In the genomic region with DNA sequence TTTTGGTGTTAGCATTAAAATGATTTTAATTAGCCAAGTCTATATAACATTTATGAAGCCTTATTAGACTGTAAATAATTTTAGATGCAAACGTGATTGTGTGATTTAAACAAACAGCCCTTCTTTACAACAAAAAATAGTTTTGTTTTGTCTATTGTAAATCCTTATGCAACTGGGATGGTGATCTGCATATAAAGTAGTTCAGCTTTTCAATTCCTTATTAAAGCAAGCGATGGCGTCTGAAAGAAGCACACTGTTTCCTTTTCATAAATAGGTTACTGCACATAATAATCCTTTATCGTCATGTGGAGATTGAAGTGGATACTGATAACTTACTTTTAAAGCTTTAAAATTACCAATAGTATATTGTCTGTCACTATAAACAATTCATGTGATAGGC, we compare ENCODE assay signal across 21 cellular contexts.
"Had no signal": no experiment of that assay in that cellular context is flagged by ENCODE, and none has a peak within 500 bp of the region (broad histone marks: within the 10 kb centered on the region; RNA-seq: fewer than 3 reads in every experiment).

No MANE protein-coding gene starts in this region.

- DNase-seq: activated CD4-positive, alpha-beta memory T cell treated with anti-CD3 and anti-CD28 coated beads for 36 hours; activated CD4-positive, alpha-beta T cell treated with anti-CD3 and anti-CD28 coated beads, Interleukin-2, amount 10 ng/mL, durations not matched to agents 7 days and 5 days; activated CD4-positive, CD25-positive, alpha-beta regulatory T cell; activated CD8-positive, alpha-beta memory T cell treated with anti-CD3 and anti-CD28 coated beads for 24 hours; activated gamma-delta T cell; activated T-cell treated with anti-CD3 and anti-CD28 coated beads, Interleukin-2, amount 50 U/mL, for 48 hours; NCI-H1092; NCI-H2029; NCI-H2107; NCI-H2171 treated with DMSO at 0.1 percent for 48 hours; NCI-H345; NCI-H510A; NCI-H526 treated with DMSO at 0.1 percent for 48 hours; Right ventricle myocardium superior; SK-N-SH; T-helper 1 cell had no signal

- H3K36me3 ChIP-seq: SJCRH30 had no signal

- H3K9me3 ChIP-seq: SJCRH30, SK-N-SH had no signal

- H3K4me1 ChIP-seq: SJCRH30 had no signal

- ATAC-seq: activated T-helper 17 cell treated with anti-CD3 and anti-CD28 coated beads, Interleukin-2, amount 50 U/mL, for 72 hours; Panc1 had no signal

- H3K4me3 ChIP-seq: SJCRH30 had no signal

- H3K27me3 ChIP-seq: SJCRH30 had no signal

- H3K27ac ChIP-seq: KMS-11, SJCRH30, VCaP had no signal
